ENCODE assay signal across 22 cellular contexts in the genomic region with DNA sequence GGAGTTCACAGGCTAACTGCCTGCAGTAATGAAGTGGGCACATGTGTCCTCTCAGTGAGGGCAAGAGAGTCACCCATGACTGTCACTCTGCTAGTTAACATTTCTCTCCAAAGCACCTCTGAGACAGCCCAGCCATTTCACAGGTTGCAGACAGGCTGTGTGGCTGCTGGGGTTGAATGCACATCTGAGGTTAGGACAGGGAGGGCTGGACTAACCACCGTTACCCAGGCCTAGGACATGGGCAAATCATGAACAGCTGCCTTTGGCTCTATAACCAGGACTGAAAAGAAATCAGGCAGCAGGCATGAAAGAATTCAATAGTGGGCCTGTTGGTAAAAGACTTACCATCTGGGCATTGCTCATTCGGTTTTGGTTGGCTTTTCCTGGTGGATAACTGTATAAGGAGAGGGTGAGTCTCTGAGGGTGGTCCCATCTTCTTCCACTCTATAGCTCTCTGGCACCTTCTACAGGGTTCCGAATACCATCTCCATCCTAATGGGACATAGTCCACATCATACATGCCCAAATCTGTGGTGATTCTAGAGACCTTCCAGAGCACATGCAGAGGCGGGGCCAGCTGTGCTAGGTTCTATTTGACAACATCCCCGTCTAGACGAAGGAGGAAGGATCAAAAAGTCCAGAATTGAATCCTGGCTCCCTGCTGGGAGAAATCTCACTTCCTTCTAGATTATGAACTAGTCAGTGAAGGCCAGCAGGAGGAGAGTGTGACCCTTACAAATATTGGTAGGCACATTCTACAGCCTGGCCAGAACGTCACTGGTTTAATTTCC.
"Had no signal": no experiment of that assay in that cellular context is flagged by ENCODE, and none has a peak within 500 bp of the region (broad histone marks: within the 10 kb centered on the region; RNA-seq: fewer than 3 reads in every experiment).

No MANE protein-coding gene starts in this region.

- H3K4me3 ChIP-seq: left lung, tibial artery, vagina had no signal

- H3K36me3 ChIP-seq: left lung, tibial artery, vagina, WERI-Rb-1 had no signal

- H3K4me1 Mint-ChIP-seq: brain had no signal

- H3K4me1 ChIP-seq: left lung, parathyroid adenoma, tibial artery, vagina had no signal

- H3K9me3 Mint-ChIP-seq: activated naive CD4-positive, alpha-beta T cell treated with anti-CD3 and anti-CD28 coated beads for 36 hours; activated naive CD8-positive, alpha-beta T cell treated with anti-CD3 and anti-CD28 coated beads, Interleukin-2, amount 50 U/mL, for 24 hours had no signal

- H3K27me3 Mint-ChIP-seq: activated naive CD8-positive, alpha-beta T cell treated with anti-CD3 and anti-CD28 coated beads, Interleukin-2, amount 50 U/mL, for 24 hours; naive B cell had no signal

- H3K36me3 Mint-ChIP-seq: brain had no signal

- DNase-seq: activated CD4-positive, alpha-beta T cell treated with anti-CD3 and anti-CD28 coated beads for 1 hour; activated naive CD4-positive, alpha-beta T cell treated with anti-CD3 and anti-CD28 coated beads for 36 hours; activated naive CD8-positive, alpha-beta T cell treated with anti-CD3 and anti-CD28 coated beads, Interleukin-2, amount 50 U/mL, for 24 hours; activated T-cell treated with anti-CD3 and anti-CD28 coated beads for 4 hours; anterior cingulate cortex; central memory CD4-positive, alpha-beta T cell; foreskin melanocyte; hypothalamus; kidney; left lung; mammary epithelial cell; naive B cell; stimulated activated CD4-positive, alpha-beta T cell treated with anti-CD3 and anti-CD28 coated beads, Interleukin-12 subunit alpha, Interleukin-12 subunit beta, amount 100 ng/mL, for 4 hours; stimulated activated CD4-positive, alpha-beta T cell treated with anti-CD3 and anti-CD28 coated beads, Interleukin-1b, Interleukin-23, amount 100 ng/mL, for 48 hours; stimulated activated naive CD8-positive, alpha-beta T cell treated with anti-CD3 and anti-CD28 coated beads, Interleukin-15, Interleukin-2, amounts not matched to agents 100 U/mL and 50 U/mL, for 24 hours; substantia nigra; tibial artery; WERI-Rb-1 had no signal

- ATAC-seq: activated naive CD8-positive, alpha-beta T cell treated with anti-CD3 and anti-CD28 coated beads, Interleukin-2, amount 50 U/mL, for 24 hours; left lung; stimulated activated naive CD8-positive, alpha-beta T cell treated with anti-CD3 and anti-CD28 coated beads, Interleukin-15, Interleukin-2, amounts not matched to agents 100 U/mL and 50 U/mL, for 24 hours had no signal

- H3K27ac Mint-ChIP-seq: activated naive CD4-positive, alpha-beta T cell treated with anti-CD3 and anti-CD28 coated beads for 36 hours; activated naive CD8-positive, alpha-beta T cell treated with anti-CD3 and anti-CD28 coated beads, Interleukin-2, amount 50 U/mL, for 24 hours; brain; endodermal cell had no signal

- H3K9me3 ChIP-seq: tibial artery, vagina had no signal

- H3K4me3 Mint-ChIP-seq: activated naive CD4-positive, alpha-beta T cell treated with anti-CD3 and anti-CD28 coated beads for 36 hours; activated naive CD8-positive, alpha-beta T cell treated with anti-CD3 and anti-CD28 coated beads, Interleukin-2, amount 50 U/mL, for 24 hours; brain; endodermal cell; naive B cell had no signal

- H3K27me3 ChIP-seq: left lung, tibial artery, vagina had no signal
